Comparison of ENCODE assay signal across 10 cellular contexts in the genomic region with DNA sequence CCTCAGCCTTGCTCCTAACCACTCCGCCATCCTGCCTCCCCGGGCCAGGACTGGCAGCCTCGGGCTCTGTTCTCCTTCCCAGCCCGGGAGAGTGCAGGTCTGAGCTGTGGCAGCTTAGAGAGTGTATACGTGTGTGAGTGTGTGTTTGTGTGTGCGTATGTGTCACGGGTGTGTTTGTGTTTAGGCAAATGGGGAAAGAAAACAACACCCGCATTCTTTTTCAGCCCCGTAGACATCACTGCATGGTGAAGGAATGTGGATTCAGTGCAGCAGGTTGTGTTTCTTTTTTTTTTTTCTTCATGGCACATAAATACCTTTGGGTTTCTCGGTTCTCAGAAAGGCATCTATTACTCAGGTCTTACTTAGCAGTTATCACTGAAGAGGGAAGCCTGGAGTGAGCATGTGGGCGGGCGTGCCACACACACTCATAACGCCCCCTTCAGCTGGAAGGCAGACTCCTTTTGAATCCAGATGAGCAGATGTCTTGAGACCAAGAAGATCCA. TPM values are rescaled to one million over a fixed set of nuclear protein-coding genes. Genes with fewer than 3 reads are reported as not detected.
A peak's percentile ranks its signal among the peaks of the same experiment; 100 is the strongest.
DNase-seq lines count a peak whose midpoint lies in the region; ATAC-seq, FAIRE-seq and TF ChIP-seq lines count a peak whose summit lies in the region.
"Had no signal": no experiment of that assay in that cellular context is flagged by ENCODE, and none has a peak within 500 bp of the region (broad histone marks: within the 10 kb centered on the region; RNA-seq: fewer than 3 reads in every experiment).

No MANE protein-coding gene starts in this region.

- H4K5ac ChIP-seq in H1 (ENCODE audit: insufficient read length, low read depth, low read length): no peak overlapping the region

- peaks cover 33% of the 10 kb centered on the region for H3K79me1 ChIP-seq in H1 (ENCODE audit: low read depth, low read length)

- H2BK5ac ChIP-seq in H1 (ENCODE audit: low read depth, low read length): peak overlapping the region; percentile 73; the same call in 1 of the 2 replicates

- peak overlapping the region; percentile 66; the same call in 1 of the 2 replicates for H3K18ac ChIP-seq in H1 (ENCODE audit: extremely low read depth, low read length)

- H2BK15ac ChIP-seq in H1 (ENCODE audit: low read length): no peak overlapping the region

- H4K20me1 ChIP-seq in GM23338 (replicated peaks; ENCODE audit: insufficient read depth) (peaks cover 17% of the 10 kb centered on the region), H1 (replicated peaks in 1 of 2; ENCODE audit: control insufficient read depth in 1 of 2, insufficient read depth in 2 of 2, low read length in 2 of 2) (peaks cover 10 to 27% of the 10 kb centered on the region in 2 experiments), osteoblast (ENCODE audit: insufficient read depth, low read length) (peaks cover 80% of the 10 kb centered on the region)

- H3K9ac ChIP-seq in H1 (replicated peaks in 1 of 4; ENCODE audit: extremely low read depth in 1 of 4, low read depth in 3 of 4, low read length in 3 of 4): no peak overlapping the region

- POLR2A ChIA-PET in H1 (lab: Charles Lee; ENCODE audit: partially characterized antibody): interaction anchor here (0.6 to 1.6 kb wide), 4 partner anchors 9 to 117 kb away, joined by 3 to 9 read pairs (median 4); no protein-coding TSS in a partner anchor

- H3K23me2 ChIP-seq in H1 (ENCODE audit: low read depth, low read length): no peaks in the 10 kb centered on the region; the same call in 1 of the 2 replicates

- peaks cover 24% of the 10 kb centered on the region for H3F3A ChIP-seq in GM23338 (replicated peaks; ENCODE audit: low read depth)

- H2AK5ac ChIP-seq in H1 (ENCODE audit: low read depth, low read length): peak overlapping the region; percentile 94; the same call in 1 of the 2 replicates

- TF ChIP-seq RAD21 in H1 (IDR thresholded peaks at IDR 0.05 in 1 of 2, conservative IDR thresholded peaks at IDR 0.05 in 1 of 2; ENCODE audit: low read depth in 2 of 2, low read length in 2 of 2): peak in 1 of 2 experiments; percentile 38; a peak in 1 of 4 replicates

- no peak overlapping the region for H3K4ac ChIP-seq in H1 (replicated peaks; ENCODE audit: insufficient read length, low read depth, low read length)

- no peak for TF ChIP-seq POLR2A in H1 (IDR thresholded peaks at IDR 0.05; ENCODE audit: control extremely low read depth in 1 of 2, low read depth in 2 of 2, low read length in 2 of 2)

- H2BK20ac ChIP-seq in H1 (ENCODE audit: low read length): 0 out of 2 replicates have a peak overlapping the region, but pooled peaks have one; percentile 43

- no peaks in the 10 kb centered on the region; the same call in 2 of the 3 replicates for H3K36me3 Mint-ChIP-seq in GM23338 (ENCODE audit: low read depth)
- H3K36me3 Mint-ChIP-seq: naive thymus-derived CD4-positive, alpha-beta T cell had no signal

- no peaks in the 10 kb centered on the region for H3K9me2 ChIP-seq in GM23338 (ENCODE audit: insufficient read depth)

- H3K4me3 ChIP-seq in GM23338 (no peak overlapping the region), H1 (ENCODE audit: extremely low read depth in 1 of 4, insufficient read depth in 2 of 4, low read depth in 3 of 4, low read length in 4 of 4) (no peak overlapping the region), osteoblast (ENCODE audit: insufficient read depth, low read length) (no peak overlapping the region), psoas muscle (no peak overlapping the region)

- H3K36me3 ChIP-seq in GM23338 (ENCODE audit: insufficient read depth) (no peaks in the 10 kb centered on the region), H1 (ENCODE audit: control insufficient read depth in 2 of 4, insufficient read depth in 4 of 4, low read length in 3 of 4) (no peaks in the 10 kb centered on the region), osteoblast (ENCODE audit: insufficient read depth, low read length) (no peaks in the 10 kb centered on the region), psoas muscle (ENCODE audit: insufficient read depth in 1 of 2, low read depth in 1 of 2) (no peaks in the 10 kb centered on the region)

- CTCF ChIA-PET in H1 (lab: Charles Lee; ENCODE audit: partially characterized antibody): interaction anchor here (0.7 to 3.2 kb wide), 22 partner anchors 10 to 231 kb away, joined by 3 to 21 read pairs (median 4); no protein-coding TSS in a partner anchor

- no peak overlapping the region for H3K14ac ChIP-seq in H1 (ENCODE audit: insufficient read length)

- H3K23ac ChIP-seq in H1 (ENCODE audit: insufficient read length): no peak overlapping the region

- no peak overlapping the region for H2AFZ ChIP-seq in GM23338
- H2AFZ ChIP-seq in H1 (ENCODE audit: low read length): no peak overlapping the region
- no peak overlapping the region for H2AFZ ChIP-seq in osteoblast (ENCODE audit: low read length)

- H3K4me2 ChIP-seq in GM23338: no peak overlapping the region
- 0 out of 4 replicates have a peak overlapping the region, but pooled peaks of 1 of the 2 experiments have one; percentile 7 for H3K4me2 ChIP-seq in H1 (ENCODE audit: insufficient read depth in 1 of 2, low read depth in 2 of 2, low read length in 2 of 2)
- H3K4me2 ChIP-seq in osteoblast (ENCODE audit: insufficient read depth, low read length): no peak overlapping the region

- 60% methylated on average over 13 of the region's 13 CpGs; no CpG with 5 or more reads in 1 of the 2 experiments for WGBS in H1 (ENCODE audit: extremely low coverage in 1 of 2, insufficient coverage in 1 of 2, insufficient read length in 1 of 2, insufficient replicate concordance in 2 of 2, low coverage in 1 of 2, low lambda C conversion rate in 2 of 2, missing lambda C conversion rate in 1 of 2), 2 experiments
- 47 to 57% (median 51%) methylated on average over 13 of the region's 13 CpGs for WGBS in psoas muscle, 3 donors

- H3K27ac ChIP-seq in GM23338 (ENCODE audit: low read depth): peak overlapping the region; percentile 75; the same call in 1 of the 2 replicates
- H3K27ac ChIP-seq in H1 (ENCODE audit: low read depth, low read length): no peak overlapping the region
- H3K27ac ChIP-seq in osteoblast (ENCODE audit: low read depth, low read length): peak overlapping the region; percentile 52
- H3K27ac ChIP-seq in psoas muscle: no peak overlapping the region
- H3K27ac ChIP-seq: epithelial cell of prostate had no signal

- intact Hi-C loops in psoas muscle (cut with DNase I): no loop called here

- DNase-seq in GM23338 (ENCODE audit: low spot score) (peak; percentile 66), NCI-H82 treated with DMSO at 0.1 percent for 48 hours (lab: John Stamatoyannopoulos, UW; ENCODE audit: unreplicated experiment) (peak; percentile 38), H1 (ENCODE audit: low read depth in 1 of 2, low spot score in 2 of 2) (no peak), osteoblast (ENCODE audit: insufficient read length, low spot score, missing footprints) (peak; percentile 96), COLO829 (ENCODE audit: low spot score) (no peak), psoas muscle (no peak), NCI-H748 treated with DMSO at 0.1 percent for 48 hours (lab: John Stamatoyannopoulos, UW) (no peak)
- DNase-seq in activated effector memory CD4-positive, alpha-beta T cell treated with anti-CD3 and anti-CD28 coated beads, Interleukin-2, amount 50 U/mL, for 16 hours: no peak
- DNase-seq: naive thymus-derived CD4-positive, alpha-beta T cell had no signal

- peak; percentile 30 for ATAC-seq in GM23338
- no peak for ATAC-seq in psoas muscle
- ATAC-seq: naive thymus-derived CD4-positive, alpha-beta T cell had no signal

- no peak overlapping the region for H3K27ac Mint-ChIP-seq in GM23338
- H3K27ac Mint-ChIP-seq: naive thymus-derived CD4-positive, alpha-beta T cell had no signal

- H4K91ac ChIP-seq in H1 (replicated peaks; ENCODE audit: insufficient read length, low read length): peak overlapping the region; percentile 80

- H3K9me3 Mint-ChIP-seq in GM23338: no peaks in the 10 kb centered on the region

- H3K27me3 ChIP-seq in GM23338 (ENCODE audit: insufficient read depth) (no peaks in the 10 kb centered on the region), H1 (replicated peaks in 1 of 4; ENCODE audit: control insufficient read depth in 3 of 4, extremely low read depth in 1 of 4, insufficient read depth in 3 of 4, low read length in 3 of 4) (no peaks in the 10 kb centered on the region), osteoblast (ENCODE audit: insufficient read depth, low read length) (no peaks in the 10 kb centered on the region), psoas muscle (ENCODE audit: insufficient read depth in 3 of 3, low read length in 2 of 3) (peaks cover 0 to 3% (median 0%) of the 10 kb centered on the region in 3 donors)

- no peak for FAIRE-seq in H1 (lab: Jason Lieb, UNC)

- H3K4me3 Mint-ChIP-seq in GM23338: no peak overlapping the region
- H3K4me3 Mint-ChIP-seq: naive thymus-derived CD4-positive, alpha-beta T cell had no signal

- H3K9me3 ChIP-seq in H1 (ENCODE audit: insufficient read depth in 2 of 2, low read depth in 1 of 2, low read length in 1 of 2) (no peaks in the 10 kb centered on the region), osteoblast (ENCODE audit: low read depth, low read length) (no peaks in the 10 kb centered on the region), psoas muscle (no peaks in the 10 kb centered on the region)

- H3K4me1 ChIP-seq in GM23338 (ENCODE audit: insufficient read depth) (peaks cover 50% of the 10 kb centered on the region), H1 (replicated peaks in 1 of 4; ENCODE audit: control insufficient read depth in 3 of 4, insufficient read depth in 4 of 4, low read length in 3 of 4) (peaks cover 6 to 42% (median 27%) of the 10 kb centered on the region in 4 experiments), osteoblast (ENCODE audit: insufficient read depth, low read length) (peaks cover 25% of the 10 kb centered on the region), psoas muscle (peaks cover 5% of the 10 kb centered on the region)

- no peak overlapping the region for H2BK120ac ChIP-seq in H1 (replicated peaks; ENCODE audit: low read depth, low read length)

- TF ChIP-seq CTCF in GM23338 (conservative IDR thresholded peaks at IDR 0.05; ENCODE audit: low read depth in 2 of 2) (peak in 1 of 2 experiments; percentile 48; a peak in 3 of 4 replicates), H1 (IDR thresholded peaks at IDR 0.05; ENCODE audit: control extremely low read depth in 1 of 3, insufficient read depth in 1 of 3, low read depth in 1 of 3, low read length in 3 of 3) (peak in 1 of 3 experiments; percentile 35; a peak in 1 of 4 replicates), osteoblast (IDR thresholded peaks at IDR 0.05; ENCODE audit: extremely low read depth, low read depth, low read length) (peak; percentile 26), psoas muscle (IDR thresholded peaks at IDR 0.05) (no peak)

- H3K79me2 ChIP-seq in GM23338 (replicated peaks; ENCODE audit: insufficient read depth) (peaks cover 99% of the 10 kb centered on the region), H1 (ENCODE audit: control insufficient read depth in 1 of 2, insufficient read depth in 2 of 2, low read length in 2 of 2) (peaks cover 11 to 98% of the 10 kb centered on the region in 2 experiments), osteoblast (ENCODE audit: insufficient read depth, low read length) (peaks cover 90% of the 10 kb centered on the region)

- no peak overlapping the region for H3K56ac ChIP-seq in H1 (replicated peaks; ENCODE audit: insufficient read length, low read depth, low read length)

- no peak overlapping the region for H2BK12ac ChIP-seq in H1 (ENCODE audit: low read depth, low read length)

- peaks cover 60% of the 10 kb centered on the region for H3K4me1 Mint-ChIP-seq in GM23338

- H3K27me3 Mint-ChIP-seq in GM23338 (ENCODE audit: insufficient read depth, low read depth, poor library complexity): peaks cover 12% of the 10 kb centered on the region

- no peak for TF ChIP-seq EP300 in H1 (IDR thresholded peaks at IDR 0.05; ENCODE audit: borderline replicate concordance in 1 of 2, low read depth in 2 of 2, low read length in 2 of 2)

- H4K8ac ChIP-seq in H1 (ENCODE audit: extremely low read depth, insufficient read depth, low read length): no peak overlapping the region; the same call in 1 of the 2 replicates

RNA-seq across cellular contexts. Expression of a gene that starts 44.2 kb away (rescaled TPM):
- 41.7 and 53.6 TPM in 2 replicates for total RNA-seq in GM23338 (2014; rRNA removed; shearing (Covaris generic))
- polyA plus RNA-seq in GM23338 (2016; fragmentation: Nextera tagmentation; extraction: Ambion mirVana) (57.0 and 67.1 TPM in 2 replicates), H1 (2011; rRNA removed) (18.4 and 28.8 TPM in 2 replicates), psoas muscle (under 1 TPM; 0.20 to 0.24 (median 0.22) TPM)
- total RNA-seq in H1 (2021; fragmentation: NEBNext Ultra II Directional; extraction: Animal tissue kit (Norgen Biotek cat#: 25700)): 46.9 and 49.8 TPM in 2 replicates
- polyA plus RNA-seq in H1 (2011; cell fraction: cytosol; rRNA removed): 12.7 TPM
- polyA plus RNA-seq in H1 (2011; cell fraction: nucleus; rRNA removed): 59.5 TPM
- polyA plus RNA-seq in H1 (2012, experiment 1 of 2): 17.6 to 27.8 TPM (median 24.7 TPM) in 4 replicates
- 9.7 TPM for polyA plus RNA-seq in H1 (2012, experiment 2 of 2)
- 17.1 TPM for polyA plus RNA-seq in H1 (2013, experiment 1 of 2)
- 16.9 TPM for polyA plus RNA-seq in H1 (2013, experiment 2 of 2)
- polyA minus RNA-seq in H1 (2011; rRNA and poly(A)+ RNA removed): 17.2 and 19.9 TPM in 2 replicates
- polyA minus RNA-seq in H1 (2011; cell fraction: cytosol; rRNA and poly(A)+ RNA removed): 23.0 TPM
- polyA minus RNA-seq in H1 (2011; cell fraction: nucleus; rRNA and poly(A)+ RNA removed): 42.4 TPM
- total RNA-seq in osteoblast (3.8 and 10.1 TPM in 2 replicates), psoas muscle (1 to 10 TPM in 1 of 4 donors, under 1 TPM in 3; 0.66 to 2.4 (median 0.76) TPM)
- polyA plus RNA-seq: naive thymus-derived CD4-positive, alpha-beta T cell had no signal

Comparison
In these comparisons a context has a peak if more than half of its experiments do, and no peak if none do; other contexts are left out.
1. DNase-seq: peak in GM23338 (single experiment), NCI-H82 treated with DMSO at 0.1 percent for 48 hours (single experiment) and osteoblast (single experiment); none in H1 (0 of 2), COLO829 (single experiment), psoas muscle (0 of 2), activated effector memory CD4-positive, alpha-beta T cell treated with anti-CD3 and anti-CD28 coated beads, Interleukin-2, amount 50 U/mL, for 16 hours (single experiment) and NCI-H748 treated with DMSO at 0.1 percent for 48 hours (single experiment).
2. H3K27ac ChIP-seq: peak in GM23338 (single experiment) and osteoblast (single experiment); none in H1 (single experiment) and psoas muscle (single experiment).